In the genomic region with DNA sequence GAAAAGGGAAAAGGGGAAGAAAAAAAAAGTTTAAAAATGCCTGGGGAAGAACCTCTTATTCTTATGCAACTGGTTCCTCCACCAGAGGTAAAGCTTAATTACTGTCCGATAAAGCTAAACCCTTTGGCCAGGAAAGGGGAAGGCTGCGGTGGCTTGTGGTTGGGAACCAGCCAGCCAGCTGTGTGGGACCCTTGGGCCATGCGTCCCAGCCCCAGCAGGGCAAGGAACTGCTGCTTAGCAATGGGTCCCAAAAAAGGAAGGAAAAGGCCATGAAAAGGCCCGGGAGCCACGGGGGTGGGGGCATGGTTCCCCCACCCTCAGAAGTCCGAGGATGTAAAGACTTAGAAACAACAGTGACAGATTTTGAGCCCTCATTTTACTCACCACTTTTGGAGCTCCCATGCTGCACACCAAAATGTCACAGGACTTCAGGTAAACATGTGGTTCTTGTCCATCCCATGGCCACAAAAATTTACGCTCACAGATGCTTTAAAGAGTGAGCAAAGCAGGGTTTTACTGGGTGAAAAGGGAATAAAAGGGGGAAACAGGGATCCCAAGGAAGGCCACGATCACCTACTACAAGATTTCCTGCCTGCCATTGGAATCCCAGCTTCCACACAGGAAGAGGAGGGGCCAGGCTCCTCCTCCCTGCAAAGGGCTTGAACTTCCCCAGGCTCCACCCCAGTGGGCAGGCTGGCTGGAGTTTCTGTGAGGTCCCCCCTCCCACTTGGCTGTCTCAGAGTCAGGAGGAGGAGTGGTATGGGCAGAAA, we compare ENCODE assay signal across 1 cellular context.
TF ChIP-seq lines count a peak whose summit lies in the region.

No MANE protein-coding gene starts in this region.

TF ChIP-seq in HepG2, 621 proteins besides CTCF, POLR2A, EP300 and RAD21 (continued from another document and continues in another):
- TF ChIP-seq SSRP1 (CRISPR knock-in tag; IDR thresholded peaks at IDR 0.05) (0 out of 2 replicates have a peak, but pooled peaks have one; percentile 29), SPEN (CRISPR knock-in tag; IDR thresholded peaks at IDR 0.05; ENCODE audit: low read depth) (peak; percentile 72; the same call in 1 of the 2 replicates), GZF1 (CRISPR knock-in tag; IDR thresholded peaks at IDR 0.05) (0 out of 2 replicates have a peak, but pooled peaks have one; percentile 27), ONECUT2 (CRISPR knock-in tag; IDR thresholded peaks at IDR 0.05) (no peak), ZNF614 (CRISPR knock-in tag; IDR thresholded peaks at IDR 0.05; ENCODE audit: borderline replicate concordance) (no peak; the same call in 1 of the 2 replicates), ELF1 (CRISPR knock-in tag; IDR thresholded peaks at IDR 0.05) (peak; percentile 70), MLLT10 (CRISPR knock-in tag; IDR thresholded peaks at IDR 0.05) (no peak), MXI1 (IDR thresholded peaks at IDR 0.05; ENCODE audit: borderline replicate concordance, low read depth, low read length) (no peak), TAF15 (IDR thresholded peaks at IDR 0.05; ENCODE audit: low read depth, low read length, poor library complexity, severe bottlenecking) (no peak), ELF3 (CRISPR knock-in tag; IDR thresholded peaks at IDR 0.05) (peak; percentile 28; the same call in 1 of the 2 replicates), SMC3 (IDR thresholded peaks at IDR 0.05; ENCODE audit: low read length) (no peak), POLR2G (IDR thresholded peaks at IDR 0.05; ENCODE audit: low read depth, low read length) (peak; percentile 90), SRY (CRISPR knock-in tag; IDR thresholded peaks at IDR 0.05) (peak; percentile 25; the same call in 1 of the 2 replicates), PLRG1 (conservative IDR thresholded peaks at IDR 0.05) (no peak), TMF1 (CRISPR knock-in tag; IDR thresholded peaks at IDR 0.05; ENCODE audit: low read depth) (no peak), PHF8 (CRISPR knock-in tag; IDR thresholded peaks at IDR 0.05) (peak; percentile 87), ZNF136 (CRISPR knock-in tag; IDR thresholded peaks at IDR 0.05; ENCODE audit: low read depth) (peak; percentile 58; the same call in 1 of the 2 replicates), ZNF652 (CRISPR knock-in tag; IDR thresholded peaks at IDR 0.05; ENCODE audit: borderline replicate concordance, low read depth) (no peak; the same call in 1 of the 2 replicates), PHF21A (CRISPR knock-in tag; IDR thresholded peaks at IDR 0.05) (no peak), KDM5A (IDR thresholded peaks at IDR 0.05; ENCODE audit: borderline replicate concordance, low read length) (no peak), ZBTB7A (CRISPR knock-in tag; IDR thresholded peaks at IDR 0.05) (0 out of 2 replicates have a peak, but pooled peaks have one; percentile 32), ARID2 (CRISPR knock-in tag; IDR thresholded peaks at IDR 0.05; ENCODE audit: borderline replicate concordance) (no peak), NFYC (CRISPR knock-in tag; IDR thresholded peaks at IDR 0.05) (no peak), SRSF4 (IDR thresholded peaks at IDR 0.05; ENCODE audit: low read depth, low read length, poor library complexity, severe bottlenecking) (no peak), ZNF335 (CRISPR knock-in tag; IDR thresholded peaks at IDR 0.05) (no peak; the same call in 1 of the 2 replicates), NR2F6 (IDR thresholded peaks at IDR 0.05) (peak; percentile 19; the same call in 1 of the 2 replicates), NR2F6 (CRISPR knock-in tag; IDR thresholded peaks at IDR 0.05) (no peak), ZNF234 (CRISPR knock-in tag; conservative IDR thresholded peaks at IDR 0.05) (no peak), STAG1 (CRISPR knock-in tag; IDR thresholded peaks at IDR 0.05) (0 out of 2 replicates have a peak, but pooled peaks have one; percentile 2)
- TF ChIP-seq, protein P1, sequence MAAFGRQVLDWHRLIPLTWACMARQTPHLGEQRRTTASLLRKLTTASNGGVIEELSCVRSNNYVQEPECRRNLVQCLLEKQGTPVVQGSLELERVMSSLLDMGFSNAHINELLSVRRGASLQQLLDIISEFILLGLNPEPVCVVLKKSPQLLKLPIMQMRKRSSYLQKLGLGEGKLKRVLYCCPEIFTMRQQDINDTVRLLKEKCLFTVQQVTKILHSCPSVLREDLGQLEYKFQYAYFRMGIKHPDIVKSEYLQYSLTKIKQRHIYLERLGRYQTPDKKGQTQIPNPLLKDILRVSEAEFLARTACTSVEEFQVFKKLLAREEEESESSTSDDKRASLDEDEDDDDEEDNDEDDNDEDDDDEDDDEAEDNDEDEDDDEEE (CRISPR knock-in tag; IDR thresholded peaks at IDR 0.05): peak; percentile 67; the same call in 1 of the 2 replicates
- TF ChIP-seq, protein P2, sequence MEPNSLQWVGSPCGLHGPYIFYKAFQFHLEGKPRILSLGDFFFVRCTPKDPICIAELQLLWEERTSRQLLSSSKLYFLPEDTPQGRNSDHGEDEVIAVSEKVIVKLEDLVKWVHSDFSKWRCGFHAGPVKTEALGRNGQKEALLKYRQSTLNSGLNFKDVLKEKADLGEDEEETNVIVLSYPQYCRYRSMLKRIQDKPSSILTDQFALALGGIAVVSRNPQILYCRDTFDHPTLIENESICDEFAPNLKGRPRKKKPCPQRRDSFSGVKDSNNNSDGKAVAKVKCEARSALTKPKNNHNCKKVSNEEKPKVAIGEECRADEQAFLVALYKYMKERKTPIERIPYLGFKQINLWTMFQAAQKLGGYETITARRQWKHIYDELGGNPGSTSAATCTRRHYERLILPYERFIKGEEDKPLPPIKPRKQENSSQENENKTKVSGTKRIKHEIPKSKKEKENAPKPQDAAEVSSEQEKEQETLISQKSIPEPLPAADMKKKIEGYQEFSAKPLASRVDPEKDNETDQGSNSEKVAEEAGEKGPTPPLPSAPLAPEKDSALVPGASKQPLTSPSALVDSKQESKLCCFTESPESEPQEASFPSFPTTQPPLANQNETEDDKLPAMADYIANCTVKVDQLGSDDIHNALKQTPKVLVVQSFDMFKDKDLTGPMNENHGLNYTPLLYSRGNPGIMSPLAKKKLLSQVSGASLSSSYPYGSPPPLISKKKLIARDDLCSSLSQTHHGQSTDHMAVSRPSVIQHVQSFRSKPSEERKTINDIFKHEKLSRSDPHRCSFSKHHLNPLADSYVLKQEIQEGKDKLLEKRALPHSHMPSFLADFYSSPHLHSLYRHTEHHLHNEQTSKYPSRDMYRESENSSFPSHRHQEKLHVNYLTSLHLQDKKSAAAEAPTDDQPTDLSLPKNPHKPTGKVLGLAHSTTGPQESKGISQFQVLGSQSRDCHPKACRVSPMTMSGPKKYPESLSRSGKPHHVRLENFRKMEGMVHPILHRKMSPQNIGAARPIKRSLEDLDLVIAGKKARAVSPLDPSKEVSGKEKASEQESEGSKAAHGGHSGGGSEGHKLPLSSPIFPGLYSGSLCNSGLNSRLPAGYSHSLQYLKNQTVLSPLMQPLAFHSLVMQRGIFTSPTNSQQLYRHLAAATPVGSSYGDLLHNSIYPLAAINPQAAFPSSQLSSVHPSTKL (CRISPR knock-in tag; IDR thresholded peaks at IDR 0.05): 0 out of 2 replicates have a peak, but pooled peaks have one; percentile 10
- TF ChIP-seq, protein P3, sequence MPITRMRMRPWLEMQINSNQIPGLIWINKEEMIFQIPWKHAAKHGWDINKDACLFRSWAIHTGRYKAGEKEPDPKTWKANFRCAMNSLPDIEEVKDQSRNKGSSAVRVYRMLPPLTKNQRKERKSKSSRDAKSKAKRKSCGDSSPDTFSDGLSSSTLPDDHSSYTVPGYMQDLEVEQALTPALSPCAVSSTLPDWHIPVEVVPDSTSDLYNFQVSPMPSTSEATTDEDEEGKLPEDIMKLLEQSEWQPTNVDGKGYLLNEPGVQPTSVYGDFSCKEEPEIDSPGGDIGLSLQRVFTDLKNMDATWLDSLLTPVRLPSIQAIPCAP (CRISPR knock-in tag; IDR thresholded peaks at IDR 0.05; ENCODE audit: low read depth): no peak
- TF ChIP-seq, protein P4, sequence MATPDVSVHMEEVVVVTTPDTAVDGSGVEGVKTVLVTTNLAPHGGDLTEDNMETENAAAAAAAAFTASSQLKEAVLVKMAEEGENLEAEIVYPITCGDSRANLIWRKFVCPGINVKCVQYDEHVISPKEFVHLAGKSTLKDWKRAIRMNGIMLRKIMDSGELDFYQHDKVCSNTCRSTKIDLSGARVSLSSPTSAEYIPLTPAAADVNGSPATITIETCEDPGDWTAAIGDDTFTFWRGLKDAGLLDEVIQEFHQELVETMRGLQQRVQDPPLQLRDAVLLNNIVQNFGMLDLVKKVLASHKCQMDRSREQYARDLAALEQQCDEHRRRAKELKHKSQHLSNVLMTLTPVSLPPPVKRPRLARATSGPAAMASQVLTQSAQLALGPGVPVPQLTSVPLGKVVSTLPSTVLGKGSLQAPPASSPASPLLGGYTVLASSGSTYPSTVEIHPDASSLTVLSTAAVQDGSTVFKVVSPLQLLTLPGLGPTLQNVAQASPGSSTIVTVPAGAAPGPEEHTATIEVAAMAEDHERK (CRISPR knock-in tag; IDR thresholded peaks at IDR 0.05; ENCODE audit: low read depth): no peak
- TF ChIP-seq, protein P5, sequence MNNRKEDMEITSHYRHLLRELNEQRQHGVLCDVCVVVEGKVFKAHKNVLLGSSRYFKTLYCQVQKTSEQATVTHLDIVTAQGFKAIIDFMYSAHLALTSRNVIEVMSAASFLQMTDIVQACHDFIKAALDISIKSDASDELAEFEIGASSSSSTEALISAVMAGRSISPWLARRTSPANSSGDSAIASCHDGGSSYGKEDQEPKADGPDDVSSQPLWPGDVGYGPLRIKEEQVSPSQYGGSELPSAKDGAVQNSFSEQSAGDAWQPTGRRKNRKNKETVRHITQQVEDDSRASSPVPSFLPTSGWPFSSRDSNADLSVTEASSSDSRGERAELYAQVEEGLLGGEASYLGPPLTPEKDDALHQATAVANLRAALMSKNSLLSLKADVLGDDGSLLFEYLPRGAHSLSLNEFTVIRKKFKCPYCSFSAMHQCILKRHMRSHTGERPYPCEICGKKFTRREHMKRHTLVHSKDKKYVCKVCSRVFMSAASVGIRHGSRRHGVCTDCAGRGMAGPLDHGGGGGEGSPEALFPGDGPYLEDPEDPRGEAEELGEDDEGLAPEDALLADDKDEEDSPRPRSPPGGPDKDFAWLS (CRISPR knock-in tag; IDR thresholded peaks at IDR 0.05; ENCODE audit: borderline replicate concordance): no peak
- TF ChIP-seq, protein P6, sequence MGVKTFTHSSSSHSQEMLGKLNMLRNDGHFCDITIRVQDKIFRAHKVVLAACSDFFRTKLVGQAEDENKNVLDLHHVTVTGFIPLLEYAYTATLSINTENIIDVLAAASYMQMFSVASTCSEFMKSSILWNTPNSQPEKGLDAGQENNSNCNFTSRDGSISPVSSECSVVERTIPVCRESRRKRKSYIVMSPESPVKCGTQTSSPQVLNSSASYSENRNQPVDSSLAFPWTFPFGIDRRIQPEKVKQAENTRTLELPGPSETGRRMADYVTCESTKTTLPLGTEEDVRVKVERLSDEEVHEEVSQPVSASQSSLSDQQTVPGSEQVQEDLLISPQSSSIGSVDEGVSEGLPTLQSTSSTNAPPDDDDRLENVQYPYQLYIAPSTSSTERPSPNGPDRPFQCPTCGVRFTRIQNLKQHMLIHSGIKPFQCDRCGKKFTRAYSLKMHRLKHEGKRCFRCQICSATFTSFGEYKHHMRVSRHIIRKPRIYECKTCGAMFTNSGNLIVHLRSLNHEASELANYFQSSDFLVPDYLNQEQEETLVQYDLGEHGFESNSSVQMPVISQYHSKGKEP (CRISPR knock-in tag; IDR thresholded peaks at IDR 0.05): no peak
- TF ChIP-seq, protein P7, sequence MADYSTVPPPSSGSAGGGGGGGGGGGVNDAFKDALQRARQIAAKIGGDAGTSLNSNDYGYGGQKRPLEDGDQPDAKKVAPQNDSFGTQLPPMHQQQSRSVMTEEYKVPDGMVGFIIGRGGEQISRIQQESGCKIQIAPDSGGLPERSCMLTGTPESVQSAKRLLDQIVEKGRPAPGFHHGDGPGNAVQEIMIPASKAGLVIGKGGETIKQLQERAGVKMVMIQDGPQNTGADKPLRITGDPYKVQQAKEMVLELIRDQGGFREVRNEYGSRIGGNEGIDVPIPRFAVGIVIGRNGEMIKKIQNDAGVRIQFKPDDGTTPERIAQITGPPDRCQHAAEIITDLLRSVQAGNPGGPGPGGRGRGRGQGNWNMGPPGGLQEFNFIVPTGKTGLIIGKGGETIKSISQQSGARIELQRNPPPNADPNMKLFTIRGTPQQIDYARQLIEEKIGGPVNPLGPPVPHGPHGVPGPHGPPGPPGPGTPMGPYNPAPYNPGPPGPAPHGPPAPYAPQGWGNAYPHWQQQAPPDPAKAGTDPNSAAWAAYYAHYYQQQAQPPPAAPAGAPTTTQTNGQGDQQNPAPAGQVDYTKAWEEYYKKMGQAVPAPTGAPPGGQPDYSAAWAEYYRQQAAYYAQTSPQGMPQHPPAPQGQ (CRISPR knock-in tag; IDR thresholded peaks at IDR 0.05; ENCODE audit: borderline replicate concordance): no peak
- TF ChIP-seq, protein P8, sequence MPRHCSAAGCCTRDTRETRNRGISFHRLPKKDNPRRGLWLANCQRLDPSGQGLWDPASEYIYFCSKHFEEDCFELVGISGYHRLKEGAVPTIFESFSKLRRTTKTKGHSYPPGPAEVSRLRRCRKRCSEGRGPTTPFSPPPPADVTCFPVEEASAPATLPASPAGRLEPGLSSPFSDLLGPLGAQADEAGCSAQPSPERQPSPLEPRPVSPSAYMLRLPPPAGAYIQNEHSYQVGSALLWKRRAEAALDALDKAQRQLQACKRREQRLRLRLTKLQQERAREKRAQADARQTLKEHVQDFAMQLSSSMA (CRISPR knock-in tag; IDR thresholded peaks at IDR 0.05): peak; percentile 60; the same call in 1 of the 2 replicates
- TF ChIP-seq, protein P9, sequence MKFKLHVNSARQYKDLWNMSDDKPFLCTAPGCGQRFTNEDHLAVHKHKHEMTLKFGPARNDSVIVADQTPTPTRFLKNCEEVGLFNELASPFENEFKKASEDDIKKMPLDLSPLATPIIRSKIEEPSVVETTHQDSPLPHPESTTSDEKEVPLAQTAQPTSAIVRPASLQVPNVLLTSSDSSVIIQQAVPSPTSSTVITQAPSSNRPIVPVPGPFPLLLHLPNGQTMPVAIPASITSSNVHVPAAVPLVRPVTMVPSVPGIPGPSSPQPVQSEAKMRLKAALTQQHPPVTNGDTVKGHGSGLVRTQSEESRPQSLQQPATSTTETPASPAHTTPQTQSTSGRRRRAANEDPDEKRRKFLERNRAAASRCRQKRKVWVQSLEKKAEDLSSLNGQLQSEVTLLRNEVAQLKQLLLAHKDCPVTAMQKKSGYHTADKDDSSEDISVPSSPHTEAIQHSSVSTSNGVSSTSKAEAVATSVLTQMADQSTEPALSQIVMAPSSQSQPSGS (CRISPR knock-in tag; IDR thresholded peaks at IDR 0.05): 0 out of 2 replicates have a peak, but pooled peaks have one; percentile 18
